In genomic region chr16:69724981-69725479, GRCh38 we compare ENCODE assay signal across 1 cellular context.
A peak's percentile ranks its signal among the peaks of the same experiment; 100 is the strongest.
TF ChIP-seq lines count a peak whose summit lies in the region.

No MANE protein-coding gene starts in this region.

TF ChIP-seq in HepG2, 621 proteins besides CTCF, POLR2A, EP300 and RAD21 (continued from another document and continues in another):
- TF ChIP-seq ARID4A (CRISPR knock-in tag; IDR thresholded peaks at IDR 0.05; ENCODE audit: borderline replicate concordance) (peak; percentile 47), SOX5 (CRISPR knock-in tag; IDR thresholded peaks at IDR 0.05; ENCODE audit: borderline replicate concordance) (no peak), DBP (CRISPR knock-in tag; IDR thresholded peaks at IDR 0.05; ENCODE audit: not compliant biosample characterization) (no peak), MLX (CRISPR knock-in tag; IDR thresholded peaks at IDR 0.05) (0 out of 2 replicates have a peak, but pooled peaks have one; percentile 11), NCOA1 (CRISPR knock-in tag; IDR thresholded peaks at IDR 0.05) (peak; percentile 62; the same call in 1 of the 2 replicates), ZNF75D (CRISPR knock-in tag; IDR thresholded peaks at IDR 0.05; ENCODE audit: borderline replicate concordance) (no peak), ZNF839 (CRISPR knock-in tag; IDR thresholded peaks at IDR 0.05; ENCODE audit: borderline replicate concordance) (no peak), ELF3 (CRISPR knock-in tag; IDR thresholded peaks at IDR 0.05) (no peak), ZBTB43 (CRISPR knock-in tag; conservative IDR thresholded peaks at IDR 0.05) (no peak), KMT2A (CRISPR knock-in tag; IDR thresholded peaks at IDR 0.05) (peak; percentile 30; the same call in 1 of the 2 replicates), MXI1 (IDR thresholded peaks at IDR 0.05; ENCODE audit: borderline replicate concordance, low read depth, low read length) (no peak), ETV6 (CRISPR knock-in tag; conservative IDR thresholded peaks at IDR 0.05) (no peak), CC2D1A (CRISPR knock-in tag; IDR thresholded peaks at IDR 0.05) (no peak), MLXIP (CRISPR knock-in tag; IDR thresholded peaks at IDR 0.05; ENCODE audit: borderline replicate concordance) (0 out of 2 replicates have a peak, but pooled peaks have one; percentile 50), ZNF460 (CRISPR knock-in tag; IDR thresholded peaks at IDR 0.05; ENCODE audit: borderline replicate concordance) (no peak), ZBTB39 (CRISPR knock-in tag; IDR thresholded peaks at IDR 0.05) (0 out of 2 replicates have a peak, but pooled peaks have one; percentile 41), ZNF737 (CRISPR knock-in tag; IDR thresholded peaks at IDR 0.05; ENCODE audit: borderline replicate concordance) (no peak; the same call in 1 of the 2 replicates), RBM22 (optimal IDR thresholded peaks at IDR 0.05; ENCODE audit: low read length) (peak; percentile 86), SMAD3 (CRISPR knock-in tag; IDR thresholded peaks at IDR 0.05) (peak; percentile 25; the same call in 1 of the 2 replicates), EEA1 (CRISPR knock-in tag; IDR thresholded peaks at IDR 0.05; ENCODE audit: borderline replicate concordance) (no peak), ZNF607 (CRISPR knock-in tag; IDR thresholded peaks at IDR 0.05; ENCODE audit: borderline replicate concordance) (no peak), DNMT3B (CRISPR knock-in tag; conservative IDR thresholded peaks at IDR 0.05) (0 out of 2 replicates have a peak, but pooled peaks have one; percentile 52), ZSCAN22 (CRISPR knock-in tag; IDR thresholded peaks at IDR 0.05) (no peak), NFIB (CRISPR knock-in tag; IDR thresholded peaks at IDR 0.05; ENCODE audit: borderline replicate concordance) (no peak), ZFP62 (CRISPR knock-in tag; IDR thresholded peaks at IDR 0.05) (no peak), BRF2 (CRISPR knock-in tag; IDR thresholded peaks at IDR 0.05) (no peak), BORCS8-MEF2B (CRISPR knock-in tag; IDR thresholded peaks at IDR 0.05) (no peak), PHF21A (CRISPR knock-in tag; IDR thresholded peaks at IDR 0.05) (no peak), ZNF225 (CRISPR knock-in tag; IDR thresholded peaks at IDR 0.05) (no peak), MTF1 (CRISPR knock-in tag; IDR thresholded peaks at IDR 0.05) (no peak), SMARCE1 (IDR thresholded peaks at IDR 0.05; ENCODE audit: borderline replicate concordance) (no peak), PRMT3 (CRISPR knock-in tag; IDR thresholded peaks at IDR 0.05; ENCODE audit: borderline replicate concordance, low read depth) (no peak), RFXAP (CRISPR knock-in tag; IDR thresholded peaks at IDR 0.05; ENCODE audit: borderline replicate concordance) (no peak), MTA3 (CRISPR knock-in tag; IDR thresholded peaks at IDR 0.05) (no peak), ZNF598 (CRISPR knock-in tag; IDR thresholded peaks at IDR 0.05; ENCODE audit: borderline replicate concordance) (no peak), JUND (CRISPR knock-in tag; IDR thresholded peaks at IDR 0.05) (no peak), HNRNPH1 (optimal IDR thresholded peaks at IDR 0.05; ENCODE audit: low read depth, low read length) (no peak), MTA1 (CRISPR knock-in tag; IDR thresholded peaks at IDR 0.05; ENCODE audit: borderline replicate concordance) (no peak), SAP130 (CRISPR knock-in tag; IDR thresholded peaks at IDR 0.05; ENCODE audit: low read depth) (peak; percentile 53; the same call in 1 of the 2 replicates), ZNF761 (CRISPR knock-in tag; conservative IDR thresholded peaks at IDR 0.05) (no peak), ZNF703 (CRISPR knock-in tag; IDR thresholded peaks at IDR 0.05; ENCODE audit: borderline replicate concordance) (no peak), ZSCAN30 (CRISPR knock-in tag; IDR thresholded peaks at IDR 0.05) (no peak), USF2 (IDR thresholded peaks at IDR 0.05; ENCODE audit: low read depth, low read length) (0 out of 2 replicates have a peak, but pooled peaks have one; percentile 1), USF2 (CRISPR knock-in tag; IDR thresholded peaks at IDR 0.05; ENCODE audit: borderline replicate concordance) (no peak), KLF16 (CRISPR knock-in tag; IDR thresholded peaks at IDR 0.05) (no peak), ZNF296 (CRISPR knock-in tag; conservative IDR thresholded peaks at IDR 0.05) (no peak), AGO1 (IDR thresholded peaks at IDR 0.05; ENCODE audit: low read depth, low read length, poor library complexity, severe bottlenecking) (no peak), NFKBIZ (CRISPR knock-in tag; IDR thresholded peaks at IDR 0.05) (no peak), PPARG (CRISPR knock-in tag; conservative IDR thresholded peaks at IDR 0.05) (0 out of 2 replicates have a peak, but pooled peaks have one; percentile 34), RNF2 (conservative IDR thresholded peaks at IDR 0.05; ENCODE audit: low read depth) (no peak), ZBTB25 (CRISPR knock-in tag; IDR thresholded peaks at IDR 0.05) (no peak), ZNF274 (CRISPR knock-in tag; IDR thresholded peaks at IDR 0.05) (no peak), ZFP1 (CRISPR knock-in tag; IDR thresholded peaks at IDR 0.05) (no peak)
